ENCODE assay signal across 8 cellular contexts in genomic region chr20:43955244-43956191, GRCh38. TPM values are rescaled to one million over a fixed set of nuclear protein-coding genes. Genes with fewer than 3 reads are reported as not detected.
DNase-seq lines count a peak whose midpoint lies in the region; ATAC-seq, FAIRE-seq and TF ChIP-seq lines count a peak whose summit lies in the region.

No MANE protein-coding gene starts in this region.

- H3K27me3 Mint-ChIP-seq in activated CD4-positive, alpha-beta T cell treated with anti-CD3 and anti-CD28 coated beads for 36 hours: peaks cover 35% of the 10 kb centered on the region

- peaks cover 44% of the 10 kb centered on the region for H3K4me1 ChIP-seq in endothelial cell of umbilical vein (ENCODE audit: control insufficient read depth, extremely low read depth, insufficient read depth, low read length)

- ATAC-seq in GM21786 (IDR thresholded peaks at IDR 0.05; ENCODE audit: unreplicated experiment): peak; percentile 74
- ATAC-seq in activated CD4-positive, alpha-beta T cell treated with anti-CD3 and anti-CD28 coated beads for 36 hours: peak; percentile 93

- peak overlapping the region; percentile 53 for H3K4me2 ChIP-seq in endothelial cell of umbilical vein (ENCODE audit: insufficient read depth, low read length)

- CTCF ChIA-PET in activated CD4-positive, alpha-beta T cell treated with anti-CD3 and anti-CD28 coated beads for 36 hours (lab: Charles Lee): interaction anchor here (0.7 to 2.7 kb wide), 9 partner anchors 9 to 235 kb away, joined by 3 to 16 read pairs (median 4); no protein-coding TSS in a partner anchor
- CTCF ChIA-PET in endothelial cell of umbilical vein (lab: Charles Lee): interaction anchor here (0.8 to 3.0 kb wide), 11 partner anchors 9 to 205 kb away, joined by 3 to 31 read pairs (median 4); no protein-coding TSS in a partner anchor

- H3K9ac ChIP-seq in endothelial cell of umbilical vein (replicated peaks; ENCODE audit: extremely low read depth, insufficient read depth, low read length): peak overlapping the region; percentile 63

- intact Hi-C loops in activated CD4-positive, alpha-beta T cell treated with anti-CD3 and anti-CD28 coated beads for 36 hours (cut with DNase I, micrococcal nuclease): loop anchor here (1.0 to 10.0 kb wide), 11 partner anchors 13 to 539 kb away; partner anchors contain the start of gene TOX2 (in 1 of the 2)
- intact Hi-C loops in endothelial cell of umbilical vein (cut with micrococcal nuclease): loop anchor here (1.0 to 10.0 kb wide), 8 partner anchors 13 to 259 kb away; partner anchors contain the start of gene OSER1

- FAIRE-seq in endothelial cell of umbilical vein (lab: Jason Lieb, UNC): peak; percentile 100

- no peaks in the 10 kb centered on the region for H3K79me2 ChIP-seq in endothelial cell of umbilical vein (ENCODE audit: control insufficient read depth, insufficient read depth, low read length)

- no peaks in the 10 kb centered on the region for H3K9me3 ChIP-seq in endothelial cell of umbilical vein (replicated peaks; ENCODE audit: control insufficient read depth, insufficient read depth, low read length)

- BruUV-seq in endothelial cell of umbilical vein (replicated peaks; lab: Mats Ljungman, UMichigan): no TSS peak

- peak overlapping the region; percentile 71 for H3K27ac Mint-ChIP-seq in activated CD4-positive, alpha-beta T cell treated with anti-CD3 and anti-CD28 coated beads for 36 hours

- peak overlapping the region; percentile 27 for H3K4me3 Mint-ChIP-seq in activated CD4-positive, alpha-beta T cell treated with anti-CD3 and anti-CD28 coated beads for 36 hours

- H3K27ac ChIP-seq in endothelial cell of umbilical vein (ENCODE audit: insufficient read depth, low read depth, low read length): peak overlapping the region; percentile 80

- no peak for TF ChIP-seq CTCF in endothelial cell of umbilical vein (IDR thresholded peaks at IDR 0.05; ENCODE audit: extremely low read depth in 1 of 2, insufficient read depth in 1 of 2, low read depth in 1 of 2, low read length in 2 of 2)

- peaks cover 76% of the 10 kb centered on the region for H3K4me1 Mint-ChIP-seq in activated CD4-positive, alpha-beta T cell treated with anti-CD3 and anti-CD28 coated beads for 36 hours

- H3K9me3 Mint-ChIP-seq in activated CD4-positive, alpha-beta T cell treated with anti-CD3 and anti-CD28 coated beads for 36 hours (ENCODE audit: low read depth): peaks cover 11% of the 10 kb centered on the region

- H3K27me3 ChIP-seq in endothelial cell of umbilical vein (ENCODE audit: control insufficient read depth in 2 of 2, insufficient read depth in 2 of 2, low read length in 2 of 2): no peaks in the 10 kb centered on the region

- dilution Hi-C loops in endothelial cell of umbilical vein (cut with MboI; ENCODE audit: extremely low pct_ligation_motif_present, low sequenced_read_pairs): no loop called here

- H3K9me1 ChIP-seq in endothelial cell of umbilical vein (replicated peaks; ENCODE audit: control insufficient read depth, extremely low read depth, insufficient read depth, low read length): no peaks in the 10 kb centered on the region

- no peaks in the 10 kb centered on the region for H3K36me3 ChIP-seq in endothelial cell of umbilical vein (ENCODE audit: control insufficient read depth in 2 of 2, extremely low read depth in 1 of 2, insufficient read depth in 2 of 2, low read length in 2 of 2)

- H3K36me3 Mint-ChIP-seq in activated CD4-positive, alpha-beta T cell treated with anti-CD3 and anti-CD28 coated beads for 36 hours (ENCODE audit: low read depth): peaks cover 16% of the 10 kb centered on the region

- H4K20me1 ChIP-seq in endothelial cell of umbilical vein (replicated peaks; ENCODE audit: control insufficient read depth, extremely low read depth, insufficient read depth, low read length): no peaks in the 10 kb centered on the region

- peak overlapping the region; percentile 3 for H2AFZ ChIP-seq in endothelial cell of umbilical vein (ENCODE audit: low read depth, low read length)

- no peak overlapping the region for H3K4me3 ChIP-seq in Jurkat, Clone E6-1 (ENCODE audit: low read length)
- no peak overlapping the region for H3K4me3 ChIP-seq in endothelial cell of umbilical vein (replicated peaks in 1 of 3; ENCODE audit: insufficient read depth in 1 of 3, low read depth in 1 of 3, low read length in 3 of 3)

- TF ChIP-seq POLR2A in endothelial cell of umbilical vein (IDR thresholded peaks at IDR 0.05; ENCODE audit: low read depth, low read length): peak; percentile 41

- POLR2A ChIA-PET in activated CD4-positive, alpha-beta T cell treated with anti-CD3 and anti-CD28 coated beads for 36 hours (lab: Charles Lee): interaction anchor here (0.7 to 2.1 kb wide), 3 partner anchors 13 to 204 kb away, joined by 3 to 7 read pairs (median 6); no protein-coding TSS in a partner anchor
- POLR2A ChIA-PET in endothelial cell of umbilical vein (lab: Charles Lee): interaction anchor here (0.7 kb wide), 1 partner anchor 14 kb away, joined by 3 read pairs; no protein-coding TSS in a partner anchor

- DNase-seq in GM04504 (ENCODE audit: low read depth) (peak; percentile 97), endothelial cell of umbilical vein (ENCODE audit: low read depth, low spot score) (peak; percentile 92), NCI-H524 (lab: John Stamatoyannopoulos, UW) (no peak), SHP77 (lab: John Stamatoyannopoulos, UW) (no peak)
- peak; percentile 69 for DNase-seq in Jurkat, Clone E6-1 (ENCODE audit: low read depth, low spot score)
- peak; percentile 72 for DNase-seq in activated CD4-positive, alpha-beta T cell treated with anti-CD3 and anti-CD28 coated beads for 36 hours
- peak; percentile 66 for DNase-seq in stimulated activated CD4-positive, alpha-beta T cell treated with anti-CD3 and anti-CD28 coated beads, Interleukin-15, amount 100 ng/mL, for 24 hours

TF ChIP-seq in endothelial cell of umbilical vein, 7 proteins besides CTCF, POLR2A, EP300 and RAD21:
- TF ChIP-seq MYC (IDR thresholded peaks at IDR 0.05; ENCODE audit: low read depth, low read length) (no peak), GATA2 (IDR thresholded peaks at IDR 0.05; ENCODE audit: insufficient read depth, insufficient read length, low read depth, low read length) (peak; percentile 59), JUN (IDR thresholded peaks at IDR 0.05; ENCODE audit: borderline replicate concordance, insufficient read depth, insufficient read length, low read depth) (peak; percentile 100), POLR2AphosphoS5 (IDR thresholded peaks at IDR 0.05; ENCODE audit: insufficient read depth, low read depth, low read length) (peak; percentile 89), EZH2 (IDR thresholded peaks at IDR 0.05; ENCODE audit: borderline replicate concordance, low read depth, low read length, severe bottlenecking) (no peak), FOS (IDR thresholded peaks at IDR 0.05; ENCODE audit: borderline replicate concordance, insufficient read depth, low read length) (peak; percentile 99), MAX (IDR thresholded peaks at IDR 0.05; ENCODE audit: insufficient read depth, insufficient read length) (no peak)
TF ChIP-seq in endothelial cell of umbilical vein: peak in this region for 4.

RNA-seq across cellular contexts. Expression of gene TOX2, which starts 40.9 kb away (rescaled TPM):
- polyA plus RNA-seq in Jurkat, Clone E6-1 (2012; ENCODE audit: insufficient read depth, insufficient read length): 4.6 TPM
- total RNA-seq in activated CD4-positive, alpha-beta T cell treated with anti-CD3 and anti-CD28 coated beads for 36 hours: 1 to 10 TPM; 1.6 to 3.0 TPM
- 18.6 and 25.7 TPM in 2 replicates for total RNA-seq in endothelial cell of umbilical vein
- polyA plus RNA-seq in endothelial cell of umbilical vein: 6.3 and 7.0 TPM in 2 replicates
- polyA plus RNA-seq in endothelial cell of umbilical vein (2011; cell fraction: cytosol; rRNA removed): 7.2 and 8.1 TPM in 2 replicates
- 7.6 and 8.5 TPM in 2 replicates for polyA plus RNA-seq in endothelial cell of umbilical vein (2011; cell fraction: nucleus; rRNA removed)
- 7.2 and 10.6 TPM in 2 replicates for polyA plus RNA-seq in endothelial cell of umbilical vein (2012)
- 2.6 and 2.7 TPM in 2 replicates for polyA minus RNA-seq in endothelial cell of umbilical vein
- 0.72 TPM for polyA minus RNA-seq in endothelial cell of umbilical vein (2011; cell fraction: cytosol; rRNA and poly(A)+ RNA removed)
- polyA minus RNA-seq in endothelial cell of umbilical vein (2011; cell fraction: nucleus; rRNA and poly(A)+ RNA removed): 4.3 and 4.6 TPM in 2 replicates

Comparison
In these comparisons a context has a peak if more than half of its experiments do, and no peak if none do; other contexts are left out.
1. DNase-seq: peak in GM04504 (single experiment), Jurkat, Clone E6-1 (single experiment), activated CD4-positive, alpha-beta T cell treated with anti-CD3 and anti-CD28 coated beads for 36 hours (single experiment), endothelial cell of umbilical vein (single experiment) and stimulated activated CD4-positive, alpha-beta T cell treated with anti-CD3 and anti-CD28 coated beads, Interleukin-15, amount 100 ng/mL, for 24 hours (single experiment); none in NCI-H524 (0 of 2) and SHP77 (0 of 2).